Comparison of ENCODE assay signal across 37 cellular contexts in the genomic region with DNA sequence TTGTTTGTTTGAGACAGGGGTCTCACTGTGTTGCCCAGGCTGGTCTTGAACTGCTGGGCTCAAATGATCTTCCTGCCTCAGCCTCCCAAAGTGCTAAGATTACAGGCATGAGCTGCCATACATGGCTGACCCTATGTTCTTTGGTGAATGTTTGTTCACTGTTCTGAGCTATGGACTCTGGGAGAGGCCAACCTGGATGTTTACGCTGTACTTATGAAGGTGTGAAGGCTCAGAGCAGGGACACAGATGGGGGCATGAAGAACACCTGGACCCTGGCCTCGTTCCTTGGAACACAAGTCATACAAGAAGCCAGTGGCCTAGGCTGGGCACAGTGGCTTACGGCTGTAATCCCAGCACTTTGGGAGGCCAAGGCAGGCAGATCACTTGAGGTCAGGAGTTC. TPM values are rescaled to one million over a fixed set of nuclear protein-coding genes. Genes with fewer than 3 reads are reported as not detected.
DNase-seq lines count a peak whose midpoint lies in the region; ATAC-seq, FAIRE-seq and TF ChIP-seq lines count a peak whose summit lies in the region.
"Had no signal": no experiment of that assay in that cellular context is flagged by ENCODE, and none has a peak within 500 bp of the region (broad histone marks: within the 10 kb centered on the region; RNA-seq: fewer than 3 reads in every experiment).

No MANE protein-coding gene starts in this region.

- FAIRE-seq in HepG2 (lab: Jason Lieb, UNC) (no peak), H1 (lab: Jason Lieb, UNC) (no peak)
- FAIRE-seq: A204.1, A549, D721Med had no signal

- H2BK12ac ChIP-seq in H1 (ENCODE audit: low read depth, low read length) = peak overlapping the region; percentile 21; the same call in 1 of the 2 replicates

- no peak overlapping the region for H2AK5ac ChIP-seq in H1 (ENCODE audit: low read depth, low read length)

- H3K36me3 Mint-ChIP-seq in WTC11 = no peaks in the 10 kb centered on the region
- H3K36me3 Mint-ChIP-seq: CD14-positive monocyte; CD4-positive, alpha-beta memory T cell; CD4-positive, CD25-positive, alpha-beta regulatory T cell; CD8-positive, alpha-beta memory T cell; CD8-positive, alpha-beta T cell had no signal

- BruUV-seq in HepG2 (replicated peaks; lab: Mats Ljungman, UMichigan) = no TSS peak

- TF ChIP-seq EP300 in HepG2 (IDR thresholded peaks at IDR 0.05; ENCODE audit: low read depth in 2 of 2, low read length in 2 of 2) (no peak), HepG2 (CRISPR knock-in tag; IDR thresholded peaks at IDR 0.05; ENCODE audit: borderline replicate concordance) (no peak), H1 (IDR thresholded peaks at IDR 0.05; ENCODE audit: borderline replicate concordance in 1 of 2, low read depth in 2 of 2, low read length in 2 of 2) (no peak)

- WGBS in HepG2 (ENCODE audit: low lambda C conversion rate) = 9% methylated on average over 3 of the region's 3 CpGs
- 100% methylated on average over 1 of the region's 3 CpGs for WGBS in right lobe of liver (ENCODE audit: insufficient coverage, low coverage, low lambda C conversion rate, missing lambda C conversion rate)
- WGBS in H1 (ENCODE audit: extremely low coverage in 1 of 2, insufficient coverage in 1 of 2, insufficient read length in 1 of 2, insufficient replicate concordance in 2 of 2, low coverage in 1 of 2, low lambda C conversion rate in 2 of 2, missing lambda C conversion rate in 1 of 2), 2 experiments = 95% methylated on average over 3 of the region's 3 CpGs; no CpG with 5 or more reads in 1 of the 2 experiments

- H3K4ac ChIP-seq in H1 (replicated peaks; ENCODE audit: insufficient read length, low read depth, low read length) = no peak overlapping the region

- ATAC-seq in HepG2 = peak; percentile 52
- no peak for ATAC-seq in right lobe of liver
- no peak for ATAC-seq in WTC11
- ATAC-seq in HG02870 (IDR thresholded peaks at IDR 0.05; ENCODE audit: unreplicated experiment) = no peak
- ATAC-seq: A549; CD8-positive, alpha-beta T cell had no signal

- H3K27ac ChIP-seq in HepG2 (ENCODE audit: extremely low read length, insufficient read depth, low read length) = no peak overlapping the region
- no peak overlapping the region for H3K27ac ChIP-seq in right lobe of liver
- H3K27ac ChIP-seq in HEK293 (ENCODE audit: extremely low read depth, low read depth, low read length) = no peak overlapping the region
- no peak overlapping the region for H3K27ac ChIP-seq in H1 (ENCODE audit: low read depth, low read length)
- H3K27ac ChIP-seq: 22Rv1; A549; BLaER1; BLaER1 treated with 17β-estradiol and CSF1 and Interleukin-3, amounts not matched to agents 10 nM and 100 nM; C4-2B had no signal

- H4K20me1 ChIP-seq in HepG2 (ENCODE audit: insufficient read depth, low read length) (no peaks in the 10 kb centered on the region), H1 (replicated peaks in 1 of 2; ENCODE audit: control insufficient read depth in 1 of 2, insufficient read depth in 2 of 2, low read length in 2 of 2) (no peaks in the 10 kb centered on the region)
- H4K20me1 ChIP-seq: BLaER1; BLaER1 treated with 17β-estradiol and CSF1 and Interleukin-3, amounts not matched to agents 10 nM and 100 nM had no signal

- in situ Hi-C loops in HepG2 (cut with HindIII; ENCODE audit: extremely low pct_ligation_motif_present, low pct_unique_long_range_greater_than_20kb) = loop anchor here (25.0 kb wide), 1 partner anchor 658 kb away; a partner anchor contains a TSS

- H3K9me3 ChIP-seq in HepG2 (ENCODE audit: low read length) (no peaks in the 10 kb centered on the region), right lobe of liver (no peaks in the 10 kb centered on the region), HEK293 (ENCODE audit: control insufficient read depth, insufficient read depth, low read depth, low read length) (no peaks in the 10 kb centered on the region), H1 (ENCODE audit: insufficient read depth in 2 of 2, low read depth in 1 of 2, low read length in 1 of 2) (no peaks in the 10 kb centered on the region)
- H3K9me3 ChIP-seq: A549; BE2C; BLaER1; BLaER1 treated with 17β-estradiol and CSF1 and Interleukin-3, amounts not matched to agents 10 nM and 100 nM; Caco-2 had no signal

- H3K27me3 Mint-ChIP-seq in WTC11 (ENCODE audit: low read depth) = no peaks in the 10 kb centered on the region; the same call in 1 of the 2 replicates
- H3K27me3 Mint-ChIP-seq: CD4-positive, alpha-beta T cell had no signal

- no peak overlapping the region for H3K4me3 Mint-ChIP-seq in WTC11
- H3K4me3 Mint-ChIP-seq: B cell; CD14-positive monocyte; CD4-positive, alpha-beta memory T cell; CD4-positive, alpha-beta T cell; CD4-positive, CD25-positive, alpha-beta regulatory T cell; CD8-positive, alpha-beta memory T cell; CD8-positive, alpha-beta T cell had no signal

- no peak overlapping the region for H3K23ac ChIP-seq in H1 (ENCODE audit: insufficient read length)

- H3K4me2 ChIP-seq in HepG2 (ENCODE audit: low read depth, low read length) (no peak overlapping the region), H1 (ENCODE audit: insufficient read depth in 1 of 2, low read depth in 2 of 2, low read length in 2 of 2) (no peak overlapping the region)
- H3K4me2 ChIP-seq: A549; BLaER1; BLaER1 treated with 17β-estradiol and CSF1 and Interleukin-3, amounts not matched to agents 10 nM and 100 nM had no signal

- H3K9ac ChIP-seq in HepG2 (ENCODE audit: insufficient read depth, low read depth, low read length) = no peak overlapping the region
- no peak overlapping the region for H3K9ac ChIP-seq in H1 (replicated peaks in 1 of 4; ENCODE audit: extremely low read depth in 1 of 4, low read depth in 3 of 4, low read length in 3 of 4)
- H3K9ac ChIP-seq: BLaER1; BLaER1 treated with 17β-estradiol and CSF1 and Interleukin-3, amounts not matched to agents 10 nM and 100 nM had no signal

- H2BK20ac ChIP-seq in H1 (ENCODE audit: low read length) = no peak overlapping the region

- peaks cover 23% of the 10 kb centered on the region for H3K4me1 Mint-ChIP-seq in WTC11
- H3K4me1 Mint-ChIP-seq: B cell had no signal

- H3K27me3 ChIP-seq in HepG2 (ENCODE audit: control insufficient read depth in 1 of 2, insufficient read depth in 2 of 2, low read length in 2 of 2) (no peaks in the 10 kb centered on the region), right lobe of liver (no peaks in the 10 kb centered on the region), H1 (replicated peaks in 1 of 4; ENCODE audit: control insufficient read depth in 3 of 4, extremely low read depth in 1 of 4, insufficient read depth in 3 of 4, low read length in 3 of 4) (no peaks in the 10 kb centered on the region)
- H3K27me3 ChIP-seq: BE2C; BLaER1; BLaER1 treated with 17β-estradiol and CSF1 and Interleukin-3, amounts not matched to agents 10 nM and 100 nM had no signal

- TF ChIP-seq CTCF in HepG2 (CRISPR knock-in tag; IDR thresholded peaks at IDR 0.05) = 0 out of 2 replicates have a peak, but pooled peaks have one; percentile 4
- TF ChIP-seq CTCF in right lobe of liver (IDR thresholded peaks at IDR 0.05) = no peak
- no peak for TF ChIP-seq CTCF in HEK293 (tag by site-specific recombination; IDR thresholded peaks at IDR 0.05)
- no peak for TF ChIP-seq CTCF in WTC11 (IDR thresholded peaks at IDR 0.05)
- TF ChIP-seq CTCF in H1 (IDR thresholded peaks at IDR 0.05; ENCODE audit: control extremely low read depth in 1 of 3, insufficient read depth in 1 of 3, low read depth in 1 of 3, low read length in 3 of 3) = no peak

- no peak overlapping the region for H3K18ac ChIP-seq in H1 (ENCODE audit: extremely low read depth, low read length)

- peak overlapping the region; percentile 10 for H4K91ac ChIP-seq in H1 (replicated peaks; ENCODE audit: insufficient read length, low read length)

- POLR2A ChIA-PET in HepG2 (lab: Yijun Ruan, JAX) = no interaction called here
- POLR2A ChIA-PET in HEK293 (lab: Yijun Ruan, JAX) = no interaction called here
- POLR2A ChIA-PET in WTC11 (lab: Charles Lee) = no interaction called here
- POLR2A ChIA-PET in H1 (lab: Charles Lee; ENCODE audit: partially characterized antibody) = no interaction called here

- H3K79me1 ChIP-seq in H1 (ENCODE audit: low read depth, low read length) = no peaks in the 10 kb centered on the region

- H3K36me3 ChIP-seq in HepG2 (replicated peaks in 1 of 2; ENCODE audit: control insufficient read depth in 1 of 2, insufficient read depth in 2 of 2, low read length in 2 of 2) = no peaks in the 10 kb centered on the region
- no peaks in the 10 kb centered on the region for H3K36me3 ChIP-seq in right lobe of liver
- H3K36me3 ChIP-seq in HEK293 (ENCODE audit: control insufficient read depth in 2 of 2, insufficient read depth in 1 of 2, low read length in 2 of 2) = no peaks in the 10 kb centered on the region
- H3K36me3 ChIP-seq in H1 (ENCODE audit: control insufficient read depth in 2 of 4, insufficient read depth in 4 of 4, low read length in 3 of 4) = no peaks in the 10 kb centered on the region
- H3K36me3 ChIP-seq: BE2C; BLaER1; BLaER1 treated with 17β-estradiol and CSF1 and Interleukin-3, amounts not matched to agents 10 nM and 100 nM had no signal

- H3K56ac ChIP-seq in H1 (replicated peaks; ENCODE audit: insufficient read length, low read depth, low read length) = no peak overlapping the region

- TF ChIP-seq POLR2A in HepG2 (IDR thresholded peaks at IDR 0.05; ENCODE audit: insufficient read depth in 1 of 2, low read depth in 2 of 2, low read length in 2 of 2) (no peak), right lobe of liver (IDR thresholded peaks at IDR 0.05) (no peak), H1 (IDR thresholded peaks at IDR 0.05; ENCODE audit: control extremely low read depth in 1 of 2, low read depth in 2 of 2, low read length in 2 of 2) (no peak)

- intact Hi-C loops in HepG2 (cut with micrococcal nuclease; ENCODE audit: unreplicated experiment) = loop anchor here (5.0 kb wide), 1 partner anchor 548 kb away; no protein-coding TSS in a partner anchor
- intact Hi-C loops in right lobe of liver (cut with DNase I) = no loop called here

- H3K79me2 ChIP-seq in HepG2 (ENCODE audit: insufficient read depth, low read length) = no peaks in the 10 kb centered on the region
- H3K79me2 ChIP-seq in H1 (ENCODE audit: control insufficient read depth in 1 of 2, insufficient read depth in 2 of 2, low read length in 2 of 2) = no peaks in the 10 kb centered on the region

- TF ChIP-seq RAD21 in HepG2 (CRISPR knock-in tag; IDR thresholded peaks at IDR 0.05) = no peak
- TF ChIP-seq RAD21 in H1 (IDR thresholded peaks at IDR 0.05 in 1 of 2, conservative IDR thresholded peaks at IDR 0.05 in 1 of 2; ENCODE audit: low read depth in 2 of 2, low read length in 2 of 2) = no peak

- CTCF ChIA-PET in HepG2 (lab: Yijun Ruan, JAX; ENCODE audit: low intra/inter-chr PET ratio, low total read pairs) = no interaction called here
- CTCF ChIA-PET in HEK293 (lab: Yijun Ruan, JAX) = interaction anchor here (0.6 to 3.4 kb wide), 2 partner anchors 16 to 555 kb away, joined by 3 to 24 read pairs; no protein-coding TSS in a partner anchor
- CTCF ChIA-PET in WTC11 (lab: Charles Lee) = interaction anchor here (1.1 to 1.2 kb wide), 2 partner anchors 196 to 656 kb away, joined by 3 read pairs; no protein-coding TSS in a partner anchor
- CTCF ChIA-PET in H1 (lab: Charles Lee; ENCODE audit: partially characterized antibody) = interaction anchor here (0.7 to 5.3 kb wide), 5 partner anchors 9 to 550 kb away, joined by 3 to 36 read pairs (median 3); no protein-coding TSS in a partner anchor

- H2BK15ac ChIP-seq in H1 (ENCODE audit: low read length) = no peak overlapping the region

- no peak overlapping the region for H2BK120ac ChIP-seq in H1 (replicated peaks; ENCODE audit: low read depth, low read length)

- no peak overlapping the region for H4K8ac ChIP-seq in H1 (ENCODE audit: extremely low read depth, insufficient read depth, low read length)

- no peaks in the 10 kb centered on the region for H3K9me3 Mint-ChIP-seq in WTC11
- H3K9me3 Mint-ChIP-seq: CD14-positive monocyte; CD4-positive, alpha-beta memory T cell; CD4-positive, alpha-beta T cell; CD8-positive, alpha-beta memory T cell; CD8-positive, alpha-beta T cell had no signal

- H3K23me2 ChIP-seq in H1 (ENCODE audit: low read depth, low read length) = no peaks in the 10 kb centered on the region; the same call in 1 of the 2 replicates

- H2AFZ ChIP-seq in HepG2 (ENCODE audit: low read length) (no peak overlapping the region), H1 (ENCODE audit: low read length) (no peak overlapping the region)

- no peak overlapping the region for H3K27ac Mint-ChIP-seq in WTC11
- H3K27ac Mint-ChIP-seq: B cell; CD14-positive monocyte; CD4-positive, alpha-beta memory T cell; CD4-positive, alpha-beta T cell; CD4-positive, CD25-positive, alpha-beta regulatory T cell; CD8-positive, alpha-beta T cell had no signal

- H2BK5ac ChIP-seq in H1 (ENCODE audit: low read depth, low read length) = no peak overlapping the region

- no peak overlapping the region for H3K14ac ChIP-seq in H1 (ENCODE audit: insufficient read length)

- H4K5ac ChIP-seq in H1 (ENCODE audit: insufficient read length, low read depth, low read length) = no peak overlapping the region

- DNase-seq in HepG2 (ENCODE audit: low spot score) = peak; percentile 60
- no peak for DNase-seq in right lobe of liver
- no peak for DNase-seq in WTC11 (ENCODE audit: low spot score)
- no peak for DNase-seq in H1 (ENCODE audit: low read depth in 1 of 2, low spot score in 2 of 2)
- no peak for DNase-seq in NCI-H128 (lab: John Stamatoyannopoulos, UW; ENCODE audit: unreplicated experiment)
- no peak for DNase-seq in midbrain (lab: John Stamatoyannopoulos, UW)
- DNase-seq: 8988T; ACHN; AML-193; BE2C; C1 segment of cervical spinal cord; Caco-2; Calu3; CD4-positive, alpha-beta memory T cell; CD4-positive, alpha-beta T cell; CD4-positive, CD25-positive, alpha-beta regulatory T cell; CD8-positive, alpha-beta memory T cell; CD8-positive, alpha-beta T cell; COR-L47; DMS 273 treated with DMSO at 0.1 percent for 48 hours; DMS153; DMS53; DMS79; DMS79 treated with DMSO at 0.1 percent for 48 hours; DND-41; EL had no signal

- H3K4me1 ChIP-seq in HepG2 (ENCODE audit: insufficient read depth, low read length) = peaks cover 37% of the 10 kb centered on the region
- H3K4me1 ChIP-seq in right lobe of liver = no peaks in the 10 kb centered on the region
- H3K4me1 ChIP-seq in HEK293 (ENCODE audit: control insufficient read depth, insufficient read depth, low read length) = no peaks in the 10 kb centered on the region
- H3K4me1 ChIP-seq in H1 (replicated peaks in 1 of 4; ENCODE audit: control insufficient read depth in 3 of 4, insufficient read depth in 4 of 4, low read length in 3 of 4) = peaks cover 0 to 8% (median 2%) of the 10 kb centered on the region in 4 experiments; a peak in 3 of 7 replicates
- H3K4me1 ChIP-seq: A549; BE2C; BLaER1; BLaER1 treated with 17β-estradiol and CSF1 and Interleukin-3, amounts not matched to agents 10 nM and 100 nM; Caco-2 had no signal

- H3K4me3 ChIP-seq in HepG2 (replicated peaks in 1 of 3; ENCODE audit: insufficient read depth in 1 of 3, low read depth in 2 of 3, low read length in 3 of 3) (no peak overlapping the region), right lobe of liver (no peak overlapping the region), HEK293 (ENCODE audit: low read depth, low read length) (no peak overlapping the region), H1 (ENCODE audit: extremely low read depth in 1 of 4, insufficient read depth in 2 of 4, low read depth in 3 of 4, low read length in 4 of 4) (no peak overlapping the region)
- H3K4me3 ChIP-seq: A549; BLaER1; BLaER1 treated with 17β-estradiol and CSF1 and Interleukin-3, amounts not matched to agents 10 nM and 100 nM had no signal

RNA-seq across cellular contexts. Expression of a gene that starts 21.1 kb away (rescaled TPM):
- total RNA-seq in HepG2 (2016; rRNA removed; fragmentation: Illumina TruSeq; extraction: Trizol) = 11.3 and 13.6 TPM in 2 replicates
- 4.1 and 5.7 TPM in 2 replicates for total RNA-seq in HepG2 (2016; cell fraction: cytosol; rRNA removed; fragmentation: Illumina TruSeq; extraction: Trizol; ENCODE audit: low read depth)
- 9.1 and 11.6 TPM in 2 replicates for total RNA-seq in HepG2 (2016; cell fraction: insoluble cytoplasmic fraction; rRNA removed; fragmentation: Illumina TruSeq; extraction: Trizol)
- 11.4 and 13.2 TPM in 2 replicates for total RNA-seq in HepG2 (2016; cell fraction: membrane; rRNA removed; fragmentation: Illumina TruSeq; extraction: Trizol)
- 8.9 and 9.3 TPM in 2 replicates for total RNA-seq in HepG2 (2016; cell fraction: nucleus; rRNA removed; fragmentation: Illumina TruSeq; extraction: Trizol)
- polyA plus RNA-seq in HepG2 (2011; rRNA removed) = 16.6 and 30.5 TPM in 2 replicates
- polyA plus RNA-seq in HepG2 (2011; cell fraction: cytosol; rRNA removed) = 27.0 and 27.3 TPM in 2 replicates
- 9.1 and 9.6 TPM in 2 replicates for polyA plus RNA-seq in HepG2 (2011; cell fraction: nucleus; rRNA removed)
- polyA plus RNA-seq in HepG2 (2012) = 31.0 and 42.6 TPM in 2 replicates
- 6.8 and 8.0 TPM in 2 replicates for polyA plus RNA-seq in HepG2 (2016; cell fraction: cytosol; fragmentation: Illumina TruSeq; extraction: Trizol; ENCODE audit: low read depth)
- 16.0 and 16.5 TPM in 2 replicates for polyA plus RNA-seq in HepG2 (2016; cell fraction: insoluble cytoplasmic fraction; fragmentation: Illumina TruSeq; extraction: Trizol; ENCODE audit: low read depth)
- polyA plus RNA-seq in HepG2 (2016; cell fraction: membrane; fragmentation: Illumina TruSeq; extraction: Trizol; ENCODE audit: low read depth) = 14.8 and 15.9 TPM in 2 replicates
- 18.9 and 22.2 TPM in 2 replicates for polyA plus RNA-seq in HepG2 (2016; cell fraction: nucleus; fragmentation: Illumina TruSeq; extraction: Trizol; ENCODE audit: insufficient read depth, low read depth)
- 11.4 and 19.3 TPM in 2 replicates for polyA minus RNA-seq in HepG2 (2011; rRNA and poly(A)+ RNA removed; ENCODE audit: low replicate concordance)
- polyA minus RNA-seq in HepG2 (2011; cell fraction: cytosol; rRNA and poly(A)+ RNA removed) = 35.1 and 38.1 TPM in 2 replicates
- 10.4 and 12.7 TPM in 2 replicates for polyA minus RNA-seq in HepG2 (2011; cell fraction: nucleus; rRNA and poly(A)+ RNA removed)
- total RNA-seq in right lobe of liver = 100 to 1,000 TPM in 2 of 6 experiments, 10 to 100 TPM in 2, 1 to 10 TPM in 2; 7.1 to 140 (median 55.5) TPM
- total RNA-seq in WTC11 (2021) = 937 to 1,030 TPM (median 998 TPM) in 3 replicates
- total RNA-seq in H1 (2021; fragmentation: NEBNext Ultra II Directional; extraction: Animal tissue kit (Norgen Biotek cat#: 25700)) = 2,258 and 2,327 TPM in 2 replicates
- polyA plus RNA-seq in H1 (2011; rRNA removed) = 1,771 and 2,134 TPM in 2 replicates
- 2,003 TPM for polyA plus RNA-seq in H1 (2011; cell fraction: cytosol; rRNA removed)
- 868 TPM for polyA plus RNA-seq in H1 (2011; cell fraction: nucleus; rRNA removed)
- 1,729 to 2,378 TPM (median 2,052 TPM) in 4 replicates for polyA plus RNA-seq in H1 (2012, experiment 1 of 2)
- polyA plus RNA-seq in H1 (2012, experiment 2 of 2) = 693 TPM
- polyA plus RNA-seq in H1 (2013, experiment 1 of 2) = 2,069 TPM
- polyA plus RNA-seq in H1 (2013, experiment 2 of 2) = 2,475 TPM
- 1,038 and 1,243 TPM in 2 replicates for polyA minus RNA-seq in H1 (2011; rRNA and poly(A)+ RNA removed)
- polyA minus RNA-seq in H1 (2011; cell fraction: cytosol; rRNA and poly(A)+ RNA removed) = 1,995 TPM
- 801 TPM for polyA minus RNA-seq in H1 (2011; cell fraction: nucleus; rRNA and poly(A)+ RNA removed)
- total RNA-seq: CD4-positive, alpha-beta memory T cell; CD4-positive, alpha-beta T cell; CD8-positive, alpha-beta memory T cell had no signal
- polyA plus RNA-seq: CD8-positive, alpha-beta memory T cell had no signal

RNA-seq across cellular contexts. Expression of a gene that starts 32.4 kb away (rescaled TPM):
- total RNA-seq in HepG2 (2016; rRNA removed; fragmentation: Illumina TruSeq; extraction: Trizol) (11.9 and 13.6 TPM in 2 replicates), right lobe of liver (10 to 100 TPM in 5 of 6 experiments, 1 to 10 TPM in 1; 9.8 to 17.6 (median 12.9) TPM), WTC11 (2021) (17.2 to 21.0 TPM (median 20.7 TPM) in 3 replicates)
- 6.0 TPM in 2 replicates for total RNA-seq in HepG2 (2016; cell fraction: cytosol; rRNA removed; fragmentation: Illumina TruSeq; extraction: Trizol; ENCODE audit: low read depth)
- total RNA-seq in HepG2 (2016; cell fraction: insoluble cytoplasmic fraction; rRNA removed; fragmentation: Illumina TruSeq; extraction: Trizol) = 13.1 and 13.2 TPM in 2 replicates
- total RNA-seq in HepG2 (2016; cell fraction: membrane; rRNA removed; fragmentation: Illumina TruSeq; extraction: Trizol) = 7.3 and 8.0 TPM in 2 replicates
- 8.9 TPM in 2 replicates for total RNA-seq in HepG2 (2016; cell fraction: nucleus; rRNA removed; fragmentation: Illumina TruSeq; extraction: Trizol)
- polyA plus RNA-seq in HepG2 (2011; rRNA removed) (6.2 and 6.6 TPM in 2 replicates), H1 (2011; rRNA removed) (5.2 and 6.4 TPM in 2 replicates)
- polyA plus RNA-seq in HepG2 (2011; cell fraction: cytosol; rRNA removed) = 3.7 and 4.0 TPM in 2 replicates
- polyA plus RNA-seq in HepG2 (2011; cell fraction: nucleus; rRNA removed) = 4.6 and 6.5 TPM in 2 replicates
- 6.7 and 10.9 TPM in 2 replicates for polyA plus RNA-seq in HepG2 (2012)
- 4.8 and 5.2 TPM in 2 replicates for polyA plus RNA-seq in HepG2 (2016; cell fraction: cytosol; fragmentation: Illumina TruSeq; extraction: Trizol; ENCODE audit: low read depth)
- polyA plus RNA-seq in HepG2 (2016; cell fraction: insoluble cytoplasmic fraction; fragmentation: Illumina TruSeq; extraction: Trizol; ENCODE audit: low read depth) = 17.6 and 20.0 TPM in 2 replicates
- polyA plus RNA-seq in HepG2 (2016; cell fraction: membrane; fragmentation: Illumina TruSeq; extraction: Trizol; ENCODE audit: low read depth) = 4.2 and 5.9 TPM in 2 replicates
- polyA plus RNA-seq in HepG2 (2016; cell fraction: nucleus; fragmentation: Illumina TruSeq; extraction: Trizol; ENCODE audit: insufficient read depth, low read depth) = 22.2 and 24.5 TPM in 2 replicates
- 3.2 and 4.1 TPM in 2 replicates for polyA minus RNA-seq in HepG2 (2011; rRNA and poly(A)+ RNA removed; ENCODE audit: low replicate concordance)
- 1.9 and 2.9 TPM in 2 replicates for polyA minus RNA-seq in HepG2 (2011; cell fraction: cytosol; rRNA and poly(A)+ RNA removed)
- polyA minus RNA-seq in HepG2 (2011; cell fraction: nucleus; rRNA and poly(A)+ RNA removed) = 9.0 and 9.7 TPM in 2 replicates
- total RNA-seq in H1 (2021; fragmentation: NEBNext Ultra II Directional; extraction: Animal tissue kit (Norgen Biotek cat#: 25700)) = 17.2 and 20.3 TPM in 2 replicates
- polyA plus RNA-seq in H1 (2011; cell fraction: cytosol; rRNA removed) = 11.9 TPM
- 7.7 TPM for polyA plus RNA-seq in H1 (2011; cell fraction: nucleus; rRNA removed)
- 14.3 to 16.8 TPM (median 14.9 TPM) in 4 replicates for polyA plus RNA-seq in H1 (2012, experiment 1 of 2)
- polyA plus RNA-seq in H1 (2012, experiment 2 of 2) = 8.3 TPM
- polyA plus RNA-seq in H1 (2013, experiment 1 of 2) = 26.4 TPM
- 27.6 TPM for polyA plus RNA-seq in H1 (2013, experiment 2 of 2)
- polyA minus RNA-seq in H1 (2011; rRNA and poly(A)+ RNA removed) = 4.1 and 5.4 TPM in 2 replicates
- polyA minus RNA-seq in H1 (2011; cell fraction: cytosol; rRNA and poly(A)+ RNA removed) = 3.7 TPM
- 9.7 TPM for polyA minus RNA-seq in H1 (2011; cell fraction: nucleus; rRNA and poly(A)+ RNA removed)
